Comparison of ENCODE assay signal across 1 cellular context in the genomic region with DNA sequence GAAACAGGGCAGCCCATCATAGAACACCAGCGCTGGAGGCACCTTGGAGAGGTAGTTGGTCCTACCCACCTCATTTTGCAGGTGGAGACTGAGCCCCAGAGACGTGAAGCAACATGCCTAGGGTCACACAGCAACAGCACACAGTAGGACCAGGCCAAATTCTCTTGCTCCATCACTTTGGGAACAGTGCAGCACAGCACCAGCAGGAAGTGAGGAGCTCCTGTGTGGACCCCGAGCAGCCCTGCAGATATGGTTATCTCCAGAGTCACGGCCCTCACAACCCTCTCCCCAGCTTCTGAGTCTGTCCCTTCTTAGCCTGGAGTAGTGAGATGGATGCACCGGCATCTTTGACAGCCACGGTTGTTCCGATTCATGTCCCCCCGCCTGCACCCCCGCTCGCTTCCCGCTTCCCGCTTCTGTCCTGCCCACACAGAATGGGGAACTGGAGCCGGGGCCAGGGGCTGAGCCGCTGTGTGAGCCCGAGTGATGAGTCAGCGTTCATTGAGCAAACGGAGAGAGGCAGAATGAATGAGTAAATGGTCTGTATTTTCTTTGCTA.
TF ChIP-seq lines count a peak whose summit lies in the region.

No MANE protein-coding gene starts in this region.

TF ChIP-seq in K562, 482 proteins besides CTCF, POLR2A, EP300 and RAD21 (continued from another document):
- TF ChIP-seq, protein P1, sequence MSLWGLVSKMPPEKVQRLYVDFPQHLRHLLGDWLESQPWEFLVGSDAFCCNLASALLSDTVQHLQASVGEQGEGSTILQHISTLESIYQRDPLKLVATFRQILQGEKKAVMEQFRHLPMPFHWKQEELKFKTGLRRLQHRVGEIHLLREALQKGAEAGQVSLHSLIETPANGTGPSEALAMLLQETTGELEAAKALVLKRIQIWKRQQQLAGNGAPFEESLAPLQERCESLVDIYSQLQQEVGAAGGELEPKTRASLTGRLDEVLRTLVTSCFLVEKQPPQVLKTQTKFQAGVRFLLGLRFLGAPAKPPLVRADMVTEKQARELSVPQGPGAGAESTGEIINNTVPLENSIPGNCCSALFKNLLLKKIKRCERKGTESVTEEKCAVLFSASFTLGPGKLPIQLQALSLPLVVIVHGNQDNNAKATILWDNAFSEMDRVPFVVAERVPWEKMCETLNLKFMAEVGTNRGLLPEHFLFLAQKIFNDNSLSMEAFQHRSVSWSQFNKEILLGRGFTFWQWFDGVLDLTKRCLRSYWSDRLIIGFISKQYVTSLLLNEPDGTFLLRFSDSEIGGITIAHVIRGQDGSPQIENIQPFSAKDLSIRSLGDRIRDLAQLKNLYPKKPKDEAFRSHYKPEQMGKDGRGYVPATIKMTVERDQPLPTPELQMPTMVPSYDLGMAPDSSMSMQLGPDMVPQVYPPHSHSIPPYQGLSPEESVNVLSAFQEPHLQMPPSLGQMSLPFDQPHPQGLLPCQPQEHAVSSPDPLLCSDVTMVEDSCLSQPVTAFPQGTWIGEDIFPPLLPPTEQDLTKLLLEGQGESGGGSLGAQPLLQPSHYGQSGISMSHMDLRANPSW (CRISPR knock-in tag; IDR thresholded peaks at IDR 0.05) = no peak
- TF ChIP-seq HEY1 (CRISPR knock-in tag; IDR thresholded peaks at IDR 0.05; ENCODE audit: borderline replicate concordance) (no peak), ETS2 (tag; IDR thresholded peaks at IDR 0.05; ENCODE audit: borderline replicate concordance, poor library complexity, severe bottlenecking) (no peak), ARID1B (IDR thresholded peaks at IDR 0.05) (no peak), KDM1A (IDR thresholded peaks at IDR 0.05) (0 out of 4 replicates have a peak, but pooled peaks of 1 of the 2 experiments have one; percentile 11), HNRNPUL1 (IDR thresholded peaks at IDR 0.05; ENCODE audit: low read length) (no peak), ZKSCAN1 (IDR thresholded peaks at IDR 0.05; ENCODE audit: low read depth, low read length) (peak; percentile 98), ZNF77 (CRISPR knock-in tag; IDR thresholded peaks at IDR 0.05) (no peak), SPI1 (IDR thresholded peaks at IDR 0.05; ENCODE audit: borderline replicate concordance, low read depth, low read length) (peak; percentile 96), ZNF445 (CRISPR knock-in tag; IDR thresholded peaks at IDR 0.05; ENCODE audit: low read depth) (no peak), C11orf30 (IDR thresholded peaks at IDR 0.05; ENCODE audit: low read depth) (peak; percentile 98), ZFP36 (IDR thresholded peaks at IDR 0.05; ENCODE audit: low read depth, low read length, partially characterized antibody) (peak; percentile 28), HDAC1 (IDR thresholded peaks at IDR 0.05) (no peak), POU5F1 (IDR thresholded peaks at IDR 0.05; ENCODE audit: borderline replicate concordance, low read depth, low read length, partially characterized antibody) (no peak), MEF2D (tag; conservative IDR thresholded peaks at IDR 0.05; ENCODE audit: low read depth) (no peak), SIN3A (IDR thresholded peaks at IDR 0.05; ENCODE audit: borderline replicate concordance in 2 of 2, control insufficient read depth in 1 of 2, low read depth in 2 of 2, low read length in 2 of 2) (no peak), ZNF586 (CRISPR knock-in tag; conservative IDR thresholded peaks at IDR 0.05) (no peak), ZNF354B (CRISPR knock-in tag; IDR thresholded peaks at IDR 0.05) (no peak), ZNF785 (CRISPR knock-in tag; IDR thresholded peaks at IDR 0.05) (no peak), RFX5 (IDR thresholded peaks at IDR 0.05; ENCODE audit: low read depth, low read length) (no peak), RB1 (IDR thresholded peaks at IDR 0.05; ENCODE audit: low read depth) (no peak), PYGO2 (tag; IDR thresholded peaks at IDR 0.05) (no peak), CREM (IDR thresholded peaks at IDR 0.05; ENCODE audit: low read depth) (peak; percentile 8; the same call in 1 of the 2 replicates), CBFB (CRISPR knock-in tag; IDR thresholded peaks at IDR 0.05) (no peak), FOXM1 (IDR thresholded peaks at IDR 0.05; ENCODE audit: low read depth) (no peak), FOXM1 (CRISPR knock-in tag; IDR thresholded peaks at IDR 0.05; ENCODE audit: low read depth) (no peak), FOXK2 (conservative IDR thresholded peaks at IDR 0.05 in 1 of 2, IDR thresholded peaks at IDR 0.05 in 1 of 2; ENCODE audit: low read depth in 2 of 2) (no peak), ZFP1 (CRISPR knock-in tag; IDR thresholded peaks at IDR 0.05) (no peak), NFIX (CRISPR knock-in tag; IDR thresholded peaks at IDR 0.05; ENCODE audit: low read depth) (no peak), U2AF1 (optimal IDR thresholded peaks at IDR 0.05; ENCODE audit: low read depth, low read length) (no peak), ZNF431 (CRISPR knock-in tag; IDR thresholded peaks at IDR 0.05) (no peak), ZNF444 (CRISPR knock-in tag; IDR thresholded peaks at IDR 0.05) (no peak), SLC30A9 (CRISPR knock-in tag; IDR thresholded peaks at IDR 0.05) (no peak), CBFA2T2 (conservative IDR thresholded peaks at IDR 0.05) (no peak), BRD9 (IDR thresholded peaks at IDR 0.05; ENCODE audit: low read depth, partially characterized antibody) (no peak), SMARCA4 (IDR thresholded peaks at IDR 0.05) (peak; percentile 48), SMARCC2 (IDR thresholded peaks at IDR 0.05; ENCODE audit: low read depth) (no peak), RNF2 (IDR thresholded peaks at IDR 0.05) (no peak)
- TF ChIP-seq, protein P2, sequence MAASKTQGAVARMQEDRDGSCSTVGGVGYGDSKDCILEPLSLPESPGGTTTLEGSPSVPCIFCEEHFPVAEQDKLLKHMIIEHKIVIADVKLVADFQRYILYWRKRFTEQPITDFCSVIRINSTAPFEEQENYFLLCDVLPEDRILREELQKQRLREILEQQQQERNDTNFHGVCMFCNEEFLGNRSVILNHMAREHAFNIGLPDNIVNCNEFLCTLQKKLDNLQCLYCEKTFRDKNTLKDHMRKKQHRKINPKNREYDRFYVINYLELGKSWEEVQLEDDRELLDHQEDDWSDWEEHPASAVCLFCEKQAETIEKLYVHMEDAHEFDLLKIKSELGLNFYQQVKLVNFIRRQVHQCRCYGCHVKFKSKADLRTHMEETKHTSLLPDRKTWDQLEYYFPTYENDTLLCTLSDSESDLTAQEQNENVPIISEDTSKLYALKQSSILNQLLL (CRISPR knock-in tag; IDR thresholded peaks at IDR 0.05; ENCODE audit: borderline replicate concordance) = no peak
- TF ChIP-seq, protein P3, sequence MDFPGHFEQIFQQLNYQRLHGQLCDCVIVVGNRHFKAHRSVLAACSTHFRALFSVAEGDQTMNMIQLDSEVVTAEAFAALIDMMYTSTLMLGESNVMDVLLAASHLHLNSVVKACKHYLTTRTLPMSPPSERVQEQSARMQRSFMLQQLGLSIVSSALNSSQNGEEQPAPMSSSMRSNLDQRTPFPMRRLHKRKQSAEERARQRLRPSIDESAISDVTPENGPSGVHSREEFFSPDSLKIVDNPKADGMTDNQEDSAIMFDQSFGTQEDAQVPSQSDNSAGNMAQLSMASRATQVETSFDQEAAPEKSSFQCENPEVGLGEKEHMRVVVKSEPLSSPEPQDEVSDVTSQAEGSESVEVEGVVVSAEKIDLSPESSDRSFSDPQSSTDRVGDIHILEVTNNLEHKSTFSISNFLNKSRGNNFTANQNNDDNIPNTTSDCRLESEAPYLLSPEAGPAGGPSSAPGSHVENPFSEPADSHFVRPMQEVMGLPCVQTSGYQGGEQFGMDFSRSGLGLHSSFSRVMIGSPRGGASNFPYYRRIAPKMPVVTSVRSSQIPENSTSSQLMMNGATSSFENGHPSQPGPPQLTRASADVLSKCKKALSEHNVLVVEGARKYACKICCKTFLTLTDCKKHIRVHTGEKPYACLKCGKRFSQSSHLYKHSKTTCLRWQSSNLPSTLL (IDR thresholded peaks at IDR 0.05) = no peak
- TF ChIP-seq, protein P4, sequence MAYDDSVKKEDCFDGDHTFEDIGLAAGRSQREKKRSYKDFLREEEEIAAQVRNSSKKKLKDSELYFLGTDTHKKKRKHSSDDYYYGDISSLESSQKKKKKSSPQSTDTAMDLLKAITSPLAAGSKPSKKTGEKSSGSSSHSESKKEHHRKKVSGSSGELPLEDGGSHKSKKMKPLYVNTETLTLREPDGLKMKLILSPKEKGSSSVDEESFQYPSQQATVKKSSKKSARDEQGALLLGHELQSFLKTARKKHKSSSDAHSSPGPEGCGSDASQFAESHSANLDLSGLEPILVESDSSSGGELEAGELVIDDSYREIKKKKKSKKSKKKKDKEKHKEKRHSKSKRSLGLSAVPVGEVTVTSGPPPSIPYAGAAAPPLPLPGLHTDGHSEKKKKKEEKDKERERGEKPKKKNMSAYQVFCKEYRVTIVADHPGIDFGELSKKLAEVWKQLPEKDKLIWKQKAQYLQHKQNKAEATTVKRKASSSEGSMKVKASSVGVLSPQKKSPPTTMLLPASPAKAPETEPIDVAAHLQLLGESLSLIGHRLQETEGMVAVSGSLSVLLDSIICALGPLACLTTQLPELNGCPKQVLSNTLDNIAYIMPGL (CRISPR knock-in tag; IDR thresholded peaks at IDR 0.05) = no peak
- TF ChIP-seq, protein P5, sequence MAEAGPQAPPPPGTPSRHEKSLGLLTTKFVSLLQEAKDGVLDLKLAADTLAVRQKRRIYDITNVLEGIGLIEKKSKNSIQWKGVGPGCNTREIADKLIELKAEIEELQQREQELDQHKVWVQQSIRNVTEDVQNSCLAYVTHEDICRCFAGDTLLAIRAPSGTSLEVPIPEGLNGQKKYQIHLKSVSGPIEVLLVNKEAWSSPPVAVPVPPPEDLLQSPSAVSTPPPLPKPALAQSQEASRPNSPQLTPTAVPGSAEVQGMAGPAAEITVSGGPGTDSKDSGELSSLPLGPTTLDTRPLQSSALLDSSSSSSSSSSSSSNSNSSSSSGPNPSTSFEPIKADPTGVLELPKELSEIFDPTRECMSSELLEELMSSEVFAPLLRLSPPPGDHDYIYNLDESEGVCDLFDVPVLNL (CRISPR knock-in tag; IDR thresholded peaks at IDR 0.05; ENCODE audit: low read depth) = no peak
- TF ChIP-seq, protein P6, sequence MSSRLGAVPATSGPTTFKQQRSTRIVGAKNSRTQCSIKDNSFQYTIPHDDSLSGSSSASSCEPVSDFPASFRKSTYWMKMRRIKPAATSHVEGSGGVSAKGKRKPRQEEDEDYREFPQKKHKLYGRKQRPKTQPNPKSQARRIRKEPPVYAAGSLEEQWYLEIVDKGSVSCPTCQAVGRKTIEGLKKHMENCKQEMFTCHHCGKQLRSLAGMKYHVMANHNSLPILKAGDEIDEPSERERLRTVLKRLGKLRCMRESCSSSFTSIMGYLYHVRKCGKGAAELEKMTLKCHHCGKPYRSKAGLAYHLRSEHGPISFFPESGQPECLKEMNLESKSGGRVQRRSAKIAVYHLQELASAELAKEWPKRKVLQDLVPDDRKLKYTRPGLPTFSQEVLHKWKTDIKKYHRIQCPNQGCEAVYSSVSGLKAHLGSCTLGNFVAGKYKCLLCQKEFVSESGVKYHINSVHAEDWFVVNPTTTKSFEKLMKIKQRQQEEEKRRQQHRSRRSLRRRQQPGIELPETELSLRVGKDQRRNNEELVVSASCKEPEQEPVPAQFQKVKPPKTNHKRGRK (tag; IDR thresholded peaks at IDR 0.05) = no peak
- TF ChIP-seq, protein P7, sequence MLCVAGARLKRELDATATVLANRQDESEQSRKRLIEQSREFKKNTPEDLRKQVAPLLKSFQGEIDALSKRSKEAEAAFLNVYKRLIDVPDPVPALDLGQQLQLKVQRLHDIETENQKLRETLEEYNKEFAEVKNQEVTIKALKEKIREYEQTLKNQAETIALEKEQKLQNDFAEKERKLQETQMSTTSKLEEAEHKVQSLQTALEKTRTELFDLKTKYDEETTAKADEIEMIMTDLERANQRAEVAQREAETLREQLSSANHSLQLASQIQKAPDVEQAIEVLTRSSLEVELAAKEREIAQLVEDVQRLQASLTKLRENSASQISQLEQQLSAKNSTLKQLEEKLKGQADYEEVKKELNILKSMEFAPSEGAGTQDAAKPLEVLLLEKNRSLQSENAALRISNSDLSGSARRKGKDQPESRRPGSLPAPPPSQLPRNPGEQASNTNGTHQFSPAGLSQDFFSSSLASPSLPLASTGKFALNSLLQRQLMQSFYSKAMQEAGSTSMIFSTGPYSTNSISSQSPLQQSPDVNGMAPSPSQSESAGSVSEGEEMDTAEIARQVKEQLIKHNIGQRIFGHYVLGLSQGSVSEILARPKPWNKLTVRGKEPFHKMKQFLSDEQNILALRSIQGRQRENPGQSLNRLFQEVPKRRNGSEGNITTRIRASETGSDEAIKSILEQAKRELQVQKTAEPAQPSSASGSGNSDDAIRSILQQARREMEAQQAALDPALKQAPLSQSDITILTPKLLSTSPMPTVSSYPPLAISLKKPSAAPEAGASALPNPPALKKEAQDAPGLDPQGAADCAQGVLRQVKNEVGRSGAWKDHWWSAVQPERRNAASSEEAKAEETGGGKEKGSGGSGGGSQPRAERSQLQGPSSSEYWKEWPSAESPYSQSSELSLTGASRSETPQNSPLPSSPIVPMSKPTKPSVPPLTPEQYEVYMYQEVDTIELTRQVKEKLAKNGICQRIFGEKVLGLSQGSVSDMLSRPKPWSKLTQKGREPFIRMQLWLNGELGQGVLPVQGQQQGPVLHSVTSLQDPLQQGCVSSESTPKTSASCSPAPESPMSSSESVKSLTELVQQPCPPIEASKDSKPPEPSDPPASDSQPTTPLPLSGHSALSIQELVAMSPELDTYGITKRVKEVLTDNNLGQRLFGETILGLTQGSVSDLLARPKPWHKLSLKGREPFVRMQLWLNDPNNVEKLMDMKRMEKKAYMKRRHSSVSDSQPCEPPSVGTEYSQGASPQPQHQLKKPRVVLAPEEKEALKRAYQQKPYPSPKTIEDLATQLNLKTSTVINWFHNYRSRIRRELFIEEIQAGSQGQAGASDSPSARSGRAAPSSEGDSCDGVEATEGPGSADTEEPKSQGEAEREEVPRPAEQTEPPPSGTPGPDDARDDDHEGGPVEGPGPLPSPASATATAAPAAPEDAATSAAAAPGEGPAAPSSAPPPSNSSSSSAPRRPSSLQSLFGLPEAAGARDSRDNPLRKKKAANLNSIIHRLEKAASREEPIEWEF (CRISPR knock-in tag; IDR thresholded peaks at IDR 0.05) = no peak
- TF ChIP-seq, protein P8, sequence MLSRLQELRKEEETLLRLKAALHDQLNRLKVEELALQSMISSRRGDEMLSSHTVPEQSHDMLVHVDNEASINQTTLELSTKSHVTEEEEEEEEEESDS (CRISPR knock-in tag; IDR thresholded peaks at IDR 0.05) = no peak
- TF ChIP-seq, protein P9, sequence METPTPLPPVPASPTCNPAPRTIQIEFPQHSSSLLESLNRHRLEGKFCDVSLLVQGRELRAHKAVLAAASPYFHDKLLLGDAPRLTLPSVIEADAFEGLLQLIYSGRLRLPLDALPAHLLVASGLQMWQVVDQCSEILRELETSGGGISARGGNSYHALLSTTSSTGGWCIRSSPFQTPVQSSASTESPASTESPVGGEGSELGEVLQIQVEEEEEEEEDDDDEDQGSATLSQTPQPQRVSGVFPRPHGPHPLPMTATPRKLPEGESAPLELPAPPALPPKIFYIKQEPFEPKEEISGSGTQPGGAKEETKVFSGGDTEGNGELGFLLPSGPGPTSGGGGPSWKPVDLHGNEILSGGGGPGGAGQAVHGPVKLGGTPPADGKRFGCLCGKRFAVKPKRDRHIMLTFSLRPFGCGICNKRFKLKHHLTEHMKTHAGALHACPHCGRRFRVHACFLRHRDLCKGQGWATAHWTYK (CRISPR knock-in tag; IDR thresholded peaks at IDR 0.05) = no peak
TF ChIP-seq in K562: peak in this region for 23.
